ENCODE assay signal across 1 cellular context in genomic region chr13:113403255-113404104, GRCh38.
TF ChIP-seq lines count a peak whose summit lies in the region.

No MANE protein-coding gene starts in this region.

TF ChIP-seq in HepG2, 621 proteins besides CTCF, POLR2A, EP300 and RAD21 (continues in another document):
- peak; percentile 43 for TF ChIP-seq PAXIP1 (CRISPR knock-in tag; conservative IDR thresholded peaks at IDR 0.05)
- peak; percentile 23; the same call in 1 of the 2 replicates for TF ChIP-seq PHF21A (CRISPR knock-in tag; IDR thresholded peaks at IDR 0.05)
- no peak for TF ChIP-seq E2F2 (CRISPR knock-in tag; IDR thresholded peaks at IDR 0.05; ENCODE audit: borderline replicate concordance)
- TF ChIP-seq HNF1B (CRISPR knock-in tag; IDR thresholded peaks at IDR 0.05): no peak
- no peak for TF ChIP-seq EHMT2 (IDR thresholded peaks at IDR 0.05; ENCODE audit: borderline replicate concordance, low read depth, low read length)
- no peak for TF ChIP-seq RFXAP (CRISPR knock-in tag; IDR thresholded peaks at IDR 0.05; ENCODE audit: borderline replicate concordance)
- TF ChIP-seq, protein P1, sequence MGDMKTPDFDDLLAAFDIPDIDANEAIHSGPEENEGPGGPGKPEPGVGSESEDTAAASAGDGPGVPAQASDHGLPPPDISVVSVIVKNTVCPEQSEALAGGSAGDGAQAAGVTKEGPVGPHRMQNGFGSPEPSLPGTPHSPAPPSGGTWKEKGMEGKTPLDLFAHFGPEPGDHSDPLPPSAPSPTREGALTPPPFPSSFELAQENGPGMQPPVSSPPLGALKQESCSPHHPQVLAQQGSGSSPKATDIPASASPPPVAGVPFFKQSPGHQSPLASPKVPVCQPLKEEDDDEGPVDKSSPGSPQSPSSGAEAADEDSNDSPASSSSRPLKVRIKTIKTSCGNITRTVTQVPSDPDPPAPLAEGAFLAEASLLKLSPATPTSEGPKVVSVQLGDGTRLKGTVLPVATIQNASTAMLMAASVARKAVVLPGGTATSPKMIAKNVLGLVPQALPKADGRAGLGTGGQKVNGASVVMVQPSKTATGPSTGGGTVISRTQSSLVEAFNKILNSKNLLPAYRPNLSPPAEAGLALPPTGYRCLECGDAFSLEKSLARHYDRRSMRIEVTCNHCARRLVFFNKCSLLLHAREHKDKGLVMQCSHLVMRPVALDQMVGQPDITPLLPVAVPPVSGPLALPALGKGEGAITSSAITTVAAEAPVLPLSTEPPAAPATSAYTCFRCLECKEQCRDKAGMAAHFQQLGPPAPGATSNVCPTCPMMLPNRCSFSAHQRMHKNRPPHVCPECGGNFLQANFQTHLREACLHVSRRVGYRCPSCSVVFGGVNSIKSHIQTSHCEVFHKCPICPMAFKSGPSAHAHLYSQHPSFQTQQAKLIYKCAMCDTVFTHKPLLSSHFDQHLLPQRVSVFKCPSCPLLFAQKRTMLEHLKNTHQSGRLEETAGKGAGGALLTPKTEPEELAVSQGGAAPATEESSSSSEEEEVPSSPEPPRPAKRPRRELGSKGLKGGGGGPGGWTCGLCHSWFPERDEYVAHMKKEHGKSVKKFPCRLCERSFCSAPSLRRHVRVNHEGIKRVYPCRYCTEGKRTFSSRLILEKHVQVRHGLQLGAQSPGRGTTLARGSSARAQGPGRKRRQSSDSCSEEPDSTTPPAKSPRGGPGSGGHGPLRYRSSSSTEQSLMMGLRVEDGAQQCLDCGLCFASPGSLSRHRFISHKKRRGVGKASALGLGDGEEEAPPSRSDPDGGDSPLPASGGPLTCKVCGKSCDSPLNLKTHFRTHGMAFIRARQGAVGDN (CRISPR knock-in tag; IDR thresholded peaks at IDR 0.05): peak; percentile 89
- TF ChIP-seq NFRKB (IDR thresholded peaks at IDR 0.05): no peak
- 0 out of 2 replicates have a peak, but pooled peaks have one; percentile 14 for TF ChIP-seq MYC (CRISPR knock-in tag; IDR thresholded peaks at IDR 0.05; ENCODE audit: borderline replicate concordance)
- no peak for TF ChIP-seq ZNF3 (CRISPR knock-in tag; IDR thresholded peaks at IDR 0.05)
- TF ChIP-seq ZNF776 (CRISPR knock-in tag; IDR thresholded peaks at IDR 0.05): 0 out of 2 replicates have a peak, but pooled peaks have one; percentile 26
- TF ChIP-seq ZFX (CRISPR knock-in tag; IDR thresholded peaks at IDR 0.05; ENCODE audit: low read depth): peak; percentile 63; the same call in 1 of the 2 replicates
- peak; percentile 38; the same call in 1 of the 2 replicates for TF ChIP-seq ZFY (CRISPR knock-in tag; IDR thresholded peaks at IDR 0.05)
- TF ChIP-seq ETV5 (CRISPR knock-in tag; IDR thresholded peaks at IDR 0.05; ENCODE audit: borderline replicate concordance): no peak
- TF ChIP-seq CBX1 (IDR thresholded peaks at IDR 0.05; ENCODE audit: low read depth): no peak
- no peak for TF ChIP-seq KLF11 (CRISPR knock-in tag; IDR thresholded peaks at IDR 0.05)
- peak; percentile 49; the same call in 1 of the 2 replicates for TF ChIP-seq SALL1 (CRISPR knock-in tag; IDR thresholded peaks at IDR 0.05)
- peak; percentile 27; the same call in 1 of the 2 replicates for TF ChIP-seq NFKB2 (CRISPR knock-in tag; IDR thresholded peaks at IDR 0.05; ENCODE audit: borderline replicate concordance)
- TF ChIP-seq ZC3H13 (CRISPR knock-in tag; IDR thresholded peaks at IDR 0.05): no peak
- no peak for TF ChIP-seq ZNF766 (CRISPR knock-in tag; IDR thresholded peaks at IDR 0.05; ENCODE audit: borderline replicate concordance)
- no peak for TF ChIP-seq MAFF (IDR thresholded peaks at IDR 0.05; ENCODE audit: low read depth, low read length)
- TF ChIP-seq POLR2AphosphoS5 (IDR thresholded peaks at IDR 0.05; ENCODE audit: low read depth, low read length): no peak
- TF ChIP-seq ZMYM3 (CRISPR knock-in tag; IDR thresholded peaks at IDR 0.05): no peak
- no peak for TF ChIP-seq ASH2L (IDR thresholded peaks at IDR 0.05; ENCODE audit: insufficient read length, low read depth, low read length)
- no peak for TF ChIP-seq ZBTB38 (CRISPR knock-in tag; IDR thresholded peaks at IDR 0.05)
- TF ChIP-seq HDAC1 (CRISPR knock-in tag; IDR thresholded peaks at IDR 0.05): no peak
- TF ChIP-seq ETS1 (CRISPR knock-in tag; IDR thresholded peaks at IDR 0.05): no peak
- TF ChIP-seq ZNF883 (CRISPR knock-in tag; IDR thresholded peaks at IDR 0.05; ENCODE audit: not compliant biosample characterization): peak; percentile 56
- no peak for TF ChIP-seq NFKBIZ (CRISPR knock-in tag; IDR thresholded peaks at IDR 0.05)
- no peak for TF ChIP-seq SRY (CRISPR knock-in tag; IDR thresholded peaks at IDR 0.05)
- no peak for TF ChIP-seq REXO4 (CRISPR knock-in tag; IDR thresholded peaks at IDR 0.05; ENCODE audit: borderline replicate concordance)
- peak; percentile 38; the same call in 1 of the 2 replicates for TF ChIP-seq GABPB1 (CRISPR knock-in tag; IDR thresholded peaks at IDR 0.05)
- TF ChIP-seq, protein P2, sequence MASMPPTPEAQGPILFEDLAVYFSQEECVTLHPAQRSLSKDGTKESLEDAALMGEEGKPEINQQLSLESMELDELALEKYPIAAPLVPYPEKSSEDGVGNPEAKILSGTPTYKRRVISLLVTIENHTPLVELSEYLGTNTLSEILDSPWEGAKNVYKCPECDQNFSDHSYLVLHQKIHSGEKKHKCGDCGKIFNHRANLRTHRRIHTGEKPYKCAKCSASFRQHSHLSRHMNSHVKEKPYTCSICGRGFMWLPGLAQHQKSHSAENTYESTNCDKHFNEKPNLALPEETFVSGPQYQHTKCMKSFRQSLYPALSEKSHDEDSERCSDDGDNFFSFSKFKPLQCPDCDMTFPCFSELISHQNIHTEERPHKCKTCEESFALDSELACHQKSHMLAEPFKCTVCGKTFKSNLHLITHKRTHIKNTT (CRISPR knock-in tag; IDR thresholded peaks at IDR 0.05): no peak
- no peak for TF ChIP-seq ZNF207 (IDR thresholded peaks at IDR 0.05; ENCODE audit: borderline replicate concordance)
- TF ChIP-seq PITX1 (CRISPR knock-in tag; IDR thresholded peaks at IDR 0.05): no peak
- no peak for TF ChIP-seq MTA3 (CRISPR knock-in tag; IDR thresholded peaks at IDR 0.05)
- TF ChIP-seq, protein P3, sequence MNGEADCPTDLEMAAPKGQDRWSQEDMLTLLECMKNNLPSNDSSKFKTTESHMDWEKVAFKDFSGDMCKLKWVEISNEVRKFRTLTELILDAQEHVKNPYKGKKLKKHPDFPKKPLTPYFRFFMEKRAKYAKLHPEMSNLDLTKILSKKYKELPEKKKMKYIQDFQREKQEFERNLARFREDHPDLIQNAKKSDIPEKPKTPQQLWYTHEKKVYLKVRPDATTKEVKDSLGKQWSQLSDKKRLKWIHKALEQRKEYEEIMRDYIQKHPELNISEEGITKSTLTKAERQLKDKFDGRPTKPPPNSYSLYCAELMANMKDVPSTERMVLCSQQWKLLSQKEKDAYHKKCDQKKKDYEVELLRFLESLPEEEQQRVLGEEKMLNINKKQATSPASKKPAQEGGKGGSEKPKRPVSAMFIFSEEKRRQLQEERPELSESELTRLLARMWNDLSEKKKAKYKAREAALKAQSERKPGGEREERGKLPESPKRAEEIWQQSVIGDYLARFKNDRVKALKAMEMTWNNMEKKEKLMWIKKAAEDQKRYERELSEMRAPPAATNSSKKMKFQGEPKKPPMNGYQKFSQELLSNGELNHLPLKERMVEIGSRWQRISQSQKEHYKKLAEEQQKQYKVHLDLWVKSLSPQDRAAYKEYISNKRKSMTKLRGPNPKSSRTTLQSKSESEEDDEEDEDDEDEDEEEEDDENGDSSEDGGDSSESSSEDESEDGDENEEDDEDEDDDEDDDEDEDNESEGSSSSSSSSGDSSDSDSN (CRISPR knock-in tag; IDR thresholded peaks at IDR 0.05): peak; percentile 21; the same call in 1 of the 2 replicates
- 0 out of 2 replicates have a peak, but pooled peaks have one; percentile 68 for TF ChIP-seq EZH2 (conservative IDR thresholded peaks at IDR 0.05; ENCODE audit: low read depth, low read length)
- TF ChIP-seq, protein P4, sequence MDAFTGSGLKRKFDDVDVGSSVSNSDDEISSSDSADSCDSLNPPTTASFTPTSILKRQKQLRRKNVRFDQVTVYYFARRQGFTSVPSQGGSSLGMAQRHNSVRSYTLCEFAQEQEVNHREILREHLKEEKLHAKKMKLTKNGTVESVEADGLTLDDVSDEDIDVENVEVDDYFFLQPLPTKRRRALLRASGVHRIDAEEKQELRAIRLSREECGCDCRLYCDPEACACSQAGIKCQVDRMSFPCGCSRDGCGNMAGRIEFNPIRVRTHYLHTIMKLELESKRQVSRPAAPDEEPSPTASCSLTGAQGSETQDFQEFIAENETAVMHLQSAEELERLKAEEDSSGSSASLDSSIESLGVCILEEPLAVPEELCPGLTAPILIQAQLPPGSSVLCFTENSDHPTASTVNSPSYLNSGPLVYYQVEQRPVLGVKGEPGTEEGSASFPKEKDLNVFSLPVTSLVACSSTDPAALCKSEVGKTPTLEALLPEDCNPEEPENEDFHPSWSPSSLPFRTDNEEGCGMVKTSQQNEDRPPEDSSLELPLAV (CRISPR knock-in tag; conservative IDR thresholded peaks at IDR 0.05; ENCODE audit: low read depth): no peak
- no peak for TF ChIP-seq ZNF124 (CRISPR knock-in tag; IDR thresholded peaks at IDR 0.05)
- no peak for TF ChIP-seq THAP11 (CRISPR knock-in tag; IDR thresholded peaks at IDR 0.05)
- TF ChIP-seq RXRB (CRISPR knock-in tag; IDR thresholded peaks at IDR 0.05; ENCODE audit: borderline replicate concordance): no peak
- peak; percentile 30; the same call in 1 of the 2 replicates for TF ChIP-seq PHF20 (CRISPR knock-in tag; IDR thresholded peaks at IDR 0.05)
- TF ChIP-seq, protein P5, sequence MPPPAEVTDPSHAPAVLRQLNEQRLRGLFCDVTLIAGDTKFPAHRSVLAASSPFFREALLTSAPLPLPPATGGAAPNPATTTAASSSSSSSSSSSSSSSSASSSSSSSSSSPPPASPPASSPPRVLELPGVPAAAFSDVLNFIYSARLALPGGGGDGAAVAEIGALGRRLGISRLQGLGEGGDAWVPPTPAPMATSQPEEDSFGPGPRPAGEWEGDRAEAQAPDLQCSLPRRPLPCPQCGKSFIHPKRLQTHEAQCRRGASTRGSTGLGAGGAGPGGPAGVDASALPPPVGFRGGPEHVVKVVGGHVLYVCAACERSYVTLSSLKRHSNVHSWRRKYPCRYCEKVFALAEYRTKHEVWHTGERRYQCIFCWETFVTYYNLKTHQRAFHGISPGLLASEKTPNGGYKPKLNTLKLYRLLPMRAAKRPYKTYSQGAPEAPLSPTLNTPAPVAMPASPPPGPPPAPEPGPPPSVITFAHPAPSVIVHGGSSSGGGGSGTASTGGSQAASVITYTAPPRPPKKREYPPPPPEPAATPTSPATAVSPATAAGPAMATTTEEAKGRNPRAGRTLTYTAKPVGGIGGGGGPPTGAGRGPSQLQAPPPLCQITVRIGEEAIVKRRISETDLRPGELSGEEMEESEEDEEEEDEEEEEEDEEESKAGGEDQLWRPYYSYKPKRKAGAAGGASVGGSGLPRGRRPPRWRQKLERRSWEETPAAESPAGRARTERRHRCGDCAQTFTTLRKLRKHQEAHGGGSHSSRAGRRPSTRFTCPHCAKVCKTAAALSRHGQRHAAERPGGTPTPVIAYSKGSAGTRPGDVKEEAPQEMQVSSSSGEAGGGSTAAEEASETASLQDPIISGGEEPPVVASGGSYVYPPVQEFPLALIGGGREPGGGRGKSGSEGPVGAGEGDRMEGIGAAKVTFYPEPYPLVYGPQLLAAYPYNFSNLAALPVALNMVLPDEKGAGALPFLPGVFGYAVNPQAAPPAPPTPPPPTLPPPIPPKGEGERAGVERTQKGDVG (CRISPR knock-in tag; IDR thresholded peaks at IDR 0.05; ENCODE audit: borderline replicate concordance): no peak
- no peak for TF ChIP-seq PAF1 (CRISPR knock-in tag; IDR thresholded peaks at IDR 0.05)
- TF ChIP-seq SKI (IDR thresholded peaks at IDR 0.05; ENCODE audit: partially characterized antibody): no peak
